ENCODE assay signal across 8 cellular contexts in the genomic region with DNA sequence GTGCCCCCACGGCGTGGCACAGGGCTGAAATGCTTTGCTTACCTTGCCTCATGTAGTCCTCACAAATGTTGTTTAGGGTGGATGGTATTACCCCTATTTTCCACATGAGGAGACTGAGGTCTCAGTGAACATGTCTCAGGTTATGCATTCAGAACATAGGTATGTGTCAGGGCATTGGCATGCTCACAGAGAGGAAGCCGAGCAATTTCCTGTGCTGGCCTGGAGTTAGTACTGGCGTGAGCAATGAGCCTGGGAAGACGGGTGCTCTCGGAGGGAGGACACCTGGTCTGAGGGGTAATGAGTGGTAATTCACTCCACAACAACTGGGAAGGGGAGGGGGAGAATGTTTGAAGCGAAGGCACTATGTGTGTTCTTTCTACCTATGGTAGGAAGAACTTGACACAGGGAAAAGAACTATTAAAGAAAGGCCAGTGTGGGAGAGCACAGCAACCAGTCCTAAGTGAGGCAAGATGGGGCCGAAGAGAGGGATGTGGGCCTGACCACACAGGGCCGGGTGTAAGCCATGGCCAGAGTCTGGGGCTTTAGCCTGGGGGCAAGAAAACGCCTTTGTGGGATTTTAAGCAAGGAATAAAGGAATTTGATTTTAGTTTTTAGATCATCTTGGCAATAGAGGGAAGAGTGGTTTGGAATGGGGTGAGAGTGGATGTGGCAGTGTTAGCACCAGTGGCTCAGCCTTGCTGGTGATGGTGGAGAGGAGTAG. TPM values are rescaled to one million over a fixed set of nuclear protein-coding genes. Genes with fewer than 3 reads are reported as not detected.
DNase-seq lines count a peak whose midpoint lies in the region; ATAC-seq and TF ChIP-seq lines count a peak whose summit lies in the region.

No MANE protein-coding gene starts in this region.

- H4K20me1 ChIP-seq in osteoblast (ENCODE audit: insufficient read depth, low read length) = peaks cover 48% of the 10 kb centered on the region

- no peak for TF ChIP-seq CTCF in osteoblast (IDR thresholded peaks at IDR 0.05; ENCODE audit: extremely low read depth, low read depth, low read length)

- peaks cover 67% of the 10 kb centered on the region for H3K79me2 ChIP-seq in osteoblast (ENCODE audit: insufficient read depth, low read length)

- no peaks in the 10 kb centered on the region for H3K9me3 ChIP-seq in SK-N-MC (ENCODE audit: low read depth, low read length)
- no peaks in the 10 kb centered on the region for H3K9me3 ChIP-seq in osteoblast (ENCODE audit: low read depth, low read length)

- peak; percentile 96 for DNase-seq in EL
- DNase-seq in SK-N-MC (ENCODE audit: low read depth, low spot score) = no peak
- peak; percentile 80 for DNase-seq in epithelial cell of prostate (ENCODE audit: low read depth, low spot score)
- DNase-seq in osteoblast (ENCODE audit: insufficient read length, low spot score, missing footprints) = peak; percentile 92
- DNase-seq in stimulated activated CD4-positive, alpha-beta T cell treated with anti-CD3 and anti-CD28 coated beads, Interleukin-15, amount 100 ng/mL, for 24 hours = no peak
- DNase-seq in DMS 273 (lab: John Stamatoyannopoulos, UW; ENCODE audit: unreplicated experiment) = no peak

- H3K27ac ChIP-seq in SK-N-MC = peak overlapping the region; percentile 69
- H3K27ac ChIP-seq in epithelial cell of prostate = peak overlapping the region; percentile 97
- H3K27ac ChIP-seq in osteoblast (ENCODE audit: low read depth, low read length) = peak overlapping the region; percentile 97

- no peak overlapping the region for H2AFZ ChIP-seq in osteoblast (ENCODE audit: low read length)

- H3K4me3 ChIP-seq in SK-N-MC (no peak overlapping the region), osteoblast (ENCODE audit: insufficient read depth, low read length) (no peak overlapping the region)

- ATAC-seq in HG02642 (IDR thresholded peaks at IDR 0.05; ENCODE audit: poor library complexity, unreplicated experiment) (no peak), GM18517 (IDR thresholded peaks at IDR 0.05; ENCODE audit: unreplicated experiment) (no peak)

- H3K36me3 ChIP-seq in SK-N-MC (ENCODE audit: insufficient read depth, low read length) (peaks cover 76% of the 10 kb centered on the region), osteoblast (ENCODE audit: insufficient read depth, low read length) (peaks cover 79% of the 10 kb centered on the region)

- peak overlapping the region; percentile 4 for H3K4me2 ChIP-seq in osteoblast (ENCODE audit: insufficient read depth, low read length)

- H3K27me3 ChIP-seq in osteoblast (ENCODE audit: insufficient read depth, low read length) = no peaks in the 10 kb centered on the region

- peaks cover 43% of the 10 kb centered on the region for H3K4me1 ChIP-seq in osteoblast (ENCODE audit: insufficient read depth, low read length)

- H3K9ac ChIP-seq in SK-N-MC (ENCODE audit: insufficient read length) = no peak overlapping the region

RNA-seq across cellular contexts. Expression of gene FAM131A, which starts 4.9 kb away (rescaled TPM):
- 9.8 and 10.6 TPM in 2 replicates for total RNA-seq in osteoblast

RNA-seq across cellular contexts. Expression of gene EIF4G1, which starts 18.1 kb away (rescaled TPM):
- total RNA-seq in osteoblast = 215 and 245 TPM in 2 replicates

RNA-seq across cellular contexts. Expression of gene CLCN2, which starts 28.9 kb away (rescaled TPM):
- 3.2 and 4.3 TPM in 2 replicates for total RNA-seq in osteoblast

RNA-seq across cellular contexts. Expression of gene POLR2H, which starts 29.0 kb away (rescaled TPM):
- total RNA-seq in osteoblast = 47.4 and 61.2 TPM in 2 replicates

RNA-seq across cellular contexts. Expression of gene PSMD2, which starts 33.5 kb away (rescaled TPM):
- total RNA-seq in osteoblast = 259 and 301 TPM in 2 replicates

Comparison
In these comparisons a context has a peak if more than half of its experiments do, and no peak if none do; other contexts are left out.
1. DNase-seq: peak in EL (single experiment), epithelial cell of prostate (single experiment) and osteoblast (single experiment); none in SK-N-MC (single experiment), stimulated activated CD4-positive, alpha-beta T cell treated with anti-CD3 and anti-CD28 coated beads, Interleukin-15, amount 100 ng/mL, for 24 hours (single experiment) and DMS 273 (single experiment).
2. Peak in every context shown above with its lines, with median percentiles within 50 percentile points of each other: H3K27ac ChIP-seq.